Comparison of ENCODE assay signal across 9 cellular contexts in the genomic region with DNA sequence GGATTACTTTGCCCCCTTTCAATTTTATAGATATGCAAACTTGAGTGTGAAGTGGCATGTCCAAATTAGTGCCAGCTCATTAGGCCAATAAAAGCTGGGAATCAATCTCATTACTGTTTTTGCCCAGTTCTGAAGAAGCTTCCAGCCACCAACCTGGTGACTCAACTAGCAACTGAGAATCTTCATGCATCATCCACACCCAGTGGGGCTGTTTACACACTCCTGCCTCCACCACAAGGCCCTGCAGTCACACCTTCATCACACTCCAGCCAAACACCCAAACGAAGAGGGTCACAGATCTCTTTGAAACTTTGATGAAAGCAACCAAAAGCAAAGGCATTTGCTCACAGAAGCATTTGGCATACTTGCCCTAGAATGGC. TPM values are rescaled to one million over a fixed set of nuclear protein-coding genes. Genes with fewer than 3 reads are reported as not detected.
DNase-seq lines count a peak whose midpoint lies in the region; ATAC-seq, FAIRE-seq and TF ChIP-seq lines count a peak whose summit lies in the region.
"Had no signal": no experiment of that assay in that cellular context is flagged by ENCODE, and none has a peak within 500 bp of the region (broad histone marks: within the 10 kb centered on the region; RNA-seq: fewer than 3 reads in every experiment).

No MANE protein-coding gene starts in this region.

- no peaks in the 10 kb centered on the region for H4K20me1 ChIP-seq in GM23248 (ENCODE audit: insufficient read depth)
- H4K20me1 ChIP-seq in mammary epithelial cell (ENCODE audit: insufficient read depth, low read length): no peaks in the 10 kb centered on the region

- H3K9me3 ChIP-seq in A549: no peaks in the 10 kb centered on the region
- H3K9me3 ChIP-seq in GM23248 (ENCODE audit: low read depth): no peaks in the 10 kb centered on the region
- H3K9me3 ChIP-seq in mammary epithelial cell (replicated peaks; ENCODE audit: insufficient read depth, low read length): no peaks in the 10 kb centered on the region
- no peaks in the 10 kb centered on the region for H3K9me3 ChIP-seq in muscle layer of duodenum (ENCODE audit: control insufficient read depth in 1 of 2, low read length in 2 of 2)

- DNase-seq in A549 (ENCODE audit: low read depth in 1 of 2, low spot score in 1 of 2) (peak in 1 of 2 experiments; percentile 57), GM23248 (peak; percentile 79), mammary epithelial cell (peak; percentile 26), hippocampal formation (lab: John Stamatoyannopoulos, UW) (no peak), GM20000 (ENCODE audit: low spot score) (no peak)
- DNase-seq: NCI-H510A had no signal

- BruUV-seq in mammary epithelial cell (replicated peaks; lab: Mats Ljungman, UMichigan): no TSS peak

- H3K27me3 ChIP-seq in GM23248 (replicated peaks; ENCODE audit: insufficient read depth) (no peaks in the 10 kb centered on the region), mammary epithelial cell (ENCODE audit: insufficient read depth, low read length) (no peaks in the 10 kb centered on the region), muscle layer of duodenum (ENCODE audit: low read depth, low read length) (no peaks in the 10 kb centered on the region)

- intact Hi-C loops in mammary epithelial cell (cut with micrococcal nuclease): no loop called here

- H3F3A ChIP-seq in GM23248 (ENCODE audit: insufficient read depth): peaks cover 43% of the 10 kb centered on the region

- no peaks in the 10 kb centered on the region for H3K36me3 ChIP-seq in GM23248 (ENCODE audit: low read depth)
- no peaks in the 10 kb centered on the region for H3K36me3 ChIP-seq in mammary epithelial cell (ENCODE audit: insufficient read depth, low read length)
- no peaks in the 10 kb centered on the region for H3K36me3 ChIP-seq in muscle layer of duodenum (ENCODE audit: control insufficient read depth in 1 of 2, insufficient read depth in 2 of 2, low read length in 2 of 2)

- H3K9ac ChIP-seq in GM23248 (peak overlapping the region; percentile 17; the same call in 1 of the 2 replicates), mammary epithelial cell (ENCODE audit: insufficient read depth, low read length) (no peak overlapping the region)

- H3K27ac ChIP-seq in A549 (peak overlapping the region; percentile 65 to 82), GM23248 (peak overlapping the region; percentile 27), mammary epithelial cell (ENCODE audit: insufficient read depth, low read depth, low read length) (no peak overlapping the region), muscle layer of duodenum (ENCODE audit: low read length) (peak overlapping the region; percentile 16)

- H2AFZ ChIP-seq in GM23248 (no peak overlapping the region), mammary epithelial cell (ENCODE audit: low read depth, low read length) (no peak overlapping the region)

- H3K79me2 ChIP-seq in GM23248 (ENCODE audit: insufficient read depth) (no peaks in the 10 kb centered on the region), mammary epithelial cell (ENCODE audit: insufficient read depth, low read length) (no peaks in the 10 kb centered on the region)

- dilution Hi-C loops in mammary epithelial cell (cut with HindIII; ENCODE audit: low sequenced_read_pairs): no loop called here

- TF ChIP-seq RAD21 in A549 (conservative IDR thresholded peaks at IDR 0.05 in 1 of 2, IDR thresholded peaks at IDR 0.05 in 1 of 2): no peak

- POLR2A ChIA-PET in A549 (lab: Yijun Ruan, JAX): no interaction called here

- H3K4me1 ChIP-seq in A549: peaks cover 48% of the 10 kb centered on the region
- peaks cover 38% of the 10 kb centered on the region for H3K4me1 ChIP-seq in GM23248 (ENCODE audit: insufficient read depth)
- peaks cover 27% of the 10 kb centered on the region for H3K4me1 ChIP-seq in mammary epithelial cell (ENCODE audit: insufficient read depth, low read length)
- peaks cover 18 to 43% of the 10 kb centered on the region in 2 donors for H3K4me1 ChIP-seq in muscle layer of duodenum (ENCODE audit: control insufficient read depth in 1 of 2, insufficient read depth in 2 of 2, low read length in 2 of 2)

- ATAC-seq in A549: peak; percentile 65 to 71
- ATAC-seq in HG03378 (IDR thresholded peaks at IDR 0.05; ENCODE audit: unreplicated experiment): no peak
- no peak for ATAC-seq in HG02852 (IDR thresholded peaks at IDR 0.05; ENCODE audit: unreplicated experiment)

- in situ Hi-C loops in GM23248 (cut with MboI): no loop called here
- in situ Hi-C loops in mammary epithelial cell (cut with MboI; ENCODE audit: low sequenced_read_pairs in 2 of 2): no loop called here

- H3K4me2 ChIP-seq in A549 (peak overlapping the region; percentile 79), GM23248 (ENCODE audit: unreplicated experiment) (peak overlapping the region; percentile 72), mammary epithelial cell (ENCODE audit: insufficient read depth, low read depth, low read length) (no peak overlapping the region)

- H3K9me2 ChIP-seq in GM23248 (ENCODE audit: insufficient read depth): no peaks in the 10 kb centered on the region

- H3K4me3 ChIP-seq in A549: no peak overlapping the region
- H3K4me3 ChIP-seq in GM23248: peak overlapping the region; percentile 36; the same call in 1 of the 2 replicates
- H3K4me3 ChIP-seq in mammary epithelial cell (replicated peaks in 1 of 3; ENCODE audit: insufficient read depth in 1 of 3, low read depth in 2 of 3, low read length in 3 of 3): no peak overlapping the region
- no peak overlapping the region for H3K4me3 ChIP-seq in muscle layer of duodenum (ENCODE audit: low read depth in 1 of 2, low read length in 2 of 2)

- no peak for TF ChIP-seq POLR2A in A549 (IDR thresholded peaks at IDR 0.05; ENCODE audit: low read length)

- no peak for FAIRE-seq in A549 (lab: Jason Lieb, UNC)

- WGBS in A549 (ENCODE audit: missing lambda C conversion rate): 0% methylated on average over 1 of the region's 1 CpG
- WGBS in GM23248 (ENCODE audit: low coverage in 1 of 2, low lambda C conversion rate in 2 of 2, missing lambda C conversion rate in 2 of 2), 2 experiments: 0 to 8% methylated on average over 1 of the region's 1 CpG
- 10% methylated on average over 1 of the region's 1 CpG for WGBS in mammary epithelial cell (ENCODE audit: low coverage, missing lambda C conversion rate)

- TF ChIP-seq EP300 in A549 (IDR thresholded peaks at IDR 0.05): no peak

- TF ChIP-seq CTCF in A549 (IDR thresholded peaks at IDR 0.05): no peak
- TF ChIP-seq CTCF in mammary epithelial cell (conservative IDR thresholded peaks at IDR 0.05 in 1 of 2, IDR thresholded peaks at IDR 0.05 in 1 of 2; ENCODE audit: extremely low read depth in 1 of 2, insufficient read depth in 1 of 2, low read depth in 1 of 2, low read length in 2 of 2): no peak
- TF ChIP-seq CTCF in GM20000 (IDR thresholded peaks at IDR 0.05; ENCODE audit: extremely low read depth, missing control alignments): no peak

- CTCF ChIA-PET in A549 (lab: Yijun Ruan, JAX) (interaction anchor here (1.6 kb wide), 1 partner anchor 51 kb away, joined by 5 read pairs; no protein-coding TSS in a partner anchor), mammary epithelial cell (lab: Charles Lee; ENCODE audit: low non-redundant PET) (no interaction called here)

TF ChIP-seq in A549, 52 proteins besides CTCF, POLR2A, EP300 and RAD21 (continues in another document):
- TF ChIP-seq ZFP36 (IDR thresholded peaks at IDR 0.05; ENCODE audit: borderline replicate concordance, partially characterized antibody): no peak
- TF ChIP-seq SREBF2 (IDR thresholded peaks at IDR 0.05): no peak
- TF ChIP-seq, protein P1, sequence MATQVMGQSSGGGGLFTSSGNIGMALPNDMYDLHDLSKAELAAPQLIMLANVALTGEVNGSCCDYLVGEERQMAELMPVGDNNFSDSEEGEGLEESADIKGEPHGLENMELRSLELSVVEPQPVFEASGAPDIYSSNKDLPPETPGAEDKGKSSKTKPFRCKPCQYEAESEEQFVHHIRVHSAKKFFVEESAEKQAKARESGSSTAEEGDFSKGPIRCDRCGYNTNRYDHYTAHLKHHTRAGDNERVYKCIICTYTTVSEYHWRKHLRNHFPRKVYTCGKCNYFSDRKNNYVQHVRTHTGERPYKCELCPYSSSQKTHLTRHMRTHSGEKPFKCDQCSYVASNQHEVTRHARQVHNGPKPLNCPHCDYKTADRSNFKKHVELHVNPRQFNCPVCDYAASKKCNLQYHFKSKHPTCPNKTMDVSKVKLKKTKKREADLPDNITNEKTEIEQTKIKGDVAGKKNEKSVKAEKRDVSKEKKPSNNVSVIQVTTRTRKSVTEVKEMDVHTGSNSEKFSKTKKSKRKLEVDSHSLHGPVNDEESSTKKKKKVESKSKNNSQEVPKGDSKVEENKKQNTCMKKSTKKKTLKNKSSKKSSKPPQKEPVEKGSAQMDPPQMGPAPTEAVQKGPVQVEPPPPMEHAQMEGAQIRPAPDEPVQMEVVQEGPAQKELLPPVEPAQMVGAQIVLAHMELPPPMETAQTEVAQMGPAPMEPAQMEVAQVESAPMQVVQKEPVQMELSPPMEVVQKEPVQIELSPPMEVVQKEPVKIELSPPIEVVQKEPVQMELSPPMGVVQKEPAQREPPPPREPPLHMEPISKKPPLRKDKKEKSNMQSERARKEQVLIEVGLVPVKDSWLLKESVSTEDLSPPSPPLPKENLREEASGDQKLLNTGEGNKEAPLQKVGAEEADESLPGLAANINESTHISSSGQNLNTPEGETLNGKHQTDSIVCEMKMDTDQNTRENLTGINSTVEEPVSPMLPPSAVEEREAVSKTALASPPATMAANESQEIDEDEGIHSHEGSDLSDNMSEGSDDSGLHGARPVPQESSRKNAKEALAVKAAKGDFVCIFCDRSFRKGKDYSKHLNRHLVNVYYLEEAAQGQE (IDR thresholded peaks at IDR 0.05): no peak
- no peak for TF ChIP-seq POLR2AphosphoS2 (conservative IDR thresholded peaks at IDR 0.05; ENCODE audit: low read length)
- no peak for TF ChIP-seq CHD2 (IDR thresholded peaks at IDR 0.05; ENCODE audit: low read length, partially characterized antibody)

RNA-seq across cellular contexts. Expression of a gene that starts 41.3 kb away (rescaled TPM):
- polyA plus RNA-seq in A549 (2011; rRNA removed): 26.4 and 42.8 TPM in 2 replicates
- 14.1 and 23.1 TPM in 2 replicates for polyA plus RNA-seq in A549 (2012; cell fraction: cytosol; rRNA removed)
- 14.2 and 16.9 TPM in 2 replicates for polyA plus RNA-seq in A549 (2012; cell fraction: nucleus; rRNA removed)
- polyA plus RNA-seq in A549 (2017; fragmentation: RNase III; extraction: RNeasy Plus Mini Kit Qiagen cat#74134 plus additional on column Dnase treatment): 33.7 to 43.0 TPM (median 33.7 TPM) in 3 replicates
- polyA minus RNA-seq in A549 (2011; rRNA and poly(A)+ RNA removed): 50.0 and 52.8 TPM in 2 replicates
- 15.8 and 16.9 TPM in 2 replicates for total RNA-seq in GM23248 (2014; rRNA removed; shearing (Covaris generic))
- 11.8 and 11.9 TPM in 2 replicates for polyA plus RNA-seq in GM23248 (2016; fragmentation: Nextera tagmentation; extraction: Ambion mirVana)
- total RNA-seq in mammary epithelial cell: 1 to 10 TPM; 2.5 to 6.0 TPM
- polyA plus RNA-seq in mammary epithelial cell: 7.6 TPM
- polyA minus RNA-seq in mammary epithelial cell: 10.3 TPM

Comparison
In these comparisons a context has a peak if more than half of its experiments do, and no peak if none do; other contexts are left out.
1. ATAC-seq: peak in A549 (2 of 2); none in HG03378 (single experiment) and HG02852 (single experiment).
2. DNase-seq: peak in GM23248 (single experiment) and mammary epithelial cell (single experiment); none in hippocampal formation (0 of 2) and GM20000 (single experiment).